In the genomic region with DNA sequence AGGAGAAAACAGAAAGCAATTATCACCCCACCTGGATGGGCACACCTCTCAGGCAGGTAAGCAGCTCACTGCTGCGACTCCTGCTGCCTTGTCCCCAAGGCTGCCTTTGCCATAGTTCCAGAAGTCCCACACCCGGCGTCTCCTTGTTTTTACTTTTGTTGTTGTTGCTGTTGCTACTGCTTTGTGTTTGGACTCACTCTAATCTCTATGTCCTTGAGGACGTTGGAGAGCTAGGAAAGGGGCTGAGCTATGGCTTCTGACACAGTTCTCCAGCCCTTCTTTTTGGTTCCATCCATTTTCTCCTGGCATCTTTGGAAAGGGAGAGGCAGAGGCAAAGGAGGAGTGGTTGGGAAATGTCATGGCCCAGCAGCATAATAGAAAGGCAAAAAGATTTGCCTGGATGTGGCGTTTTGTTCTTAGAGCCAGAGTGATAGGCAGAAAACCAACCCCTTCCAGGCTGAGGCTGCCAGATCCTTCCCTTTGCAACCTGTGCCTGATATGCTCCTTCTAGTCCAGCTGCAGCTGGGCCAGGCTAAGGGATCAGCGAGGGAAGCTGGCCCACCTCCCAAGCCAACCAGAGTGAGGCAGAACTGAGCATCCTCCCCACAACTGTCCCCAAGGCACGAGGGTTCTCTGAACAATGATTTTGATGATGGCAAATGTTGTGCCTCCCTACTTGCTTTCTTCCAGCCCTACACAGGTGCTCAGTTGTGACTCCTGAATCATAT, we compare ENCODE assay signal across 30 cellular contexts.
"Had no signal": no experiment of that assay in that cellular context is flagged by ENCODE, and none has a peak within 500 bp of the region (broad histone marks: within the 10 kb centered on the region; RNA-seq: fewer than 3 reads in every experiment).

No MANE protein-coding gene starts in this region.

- H3K36me3 ChIP-seq: SJCRH30, WERI-Rb-1 had no signal

- DNase-seq: activated CD4-positive, alpha-beta memory T cell treated with anti-CD3 and anti-CD28 coated beads, Interleukin-2, amount 10 ng/mL, durations not matched to agents 7 days and 5 days; activated CD4-positive, alpha-beta T cell treated with anti-CD3 and anti-CD28 coated beads for 1 hour; activated CD4-positive, alpha-beta T cell treated with anti-CD3 and anti-CD28 coated beads for 48 hours; activated CD4-positive, CD25-positive, alpha-beta regulatory T cell; activated CD8-positive, alpha-beta memory T cell treated with anti-CD3 and anti-CD28 coated beads for 24 hours; activated CD8-positive, alpha-beta memory T cell treated with anti-CD3 and anti-CD28 coated beads, Interleukin-2, amount 10 ng/mL, durations not matched to agents 7 days and 5 days; activated CD8-positive, alpha-beta memory T cell treated with anti-CD3 and anti-CD28 coated beads, Interleukin-2, amount 50 U/mL, for 48 hours; activated effector memory CD4-positive, alpha-beta T cell treated with Interleukin-2 at 50 U/mL for 16 hours; activated naive CD4-positive, alpha-beta T cell treated with anti-CD3 and anti-CD28 coated beads, Interleukin-2, amount 10 ng/mL, durations not matched to agents 7 days and 5 days; activated naive CD8-positive, alpha-beta T cell treated with anti-CD3 and anti-CD28 coated beads, Interleukin-2, amount 50 U/mL, for 24 hours; activated T-cell treated with anti-CD3 and anti-CD28 coated beads, Interleukin-2, amount 50 U/mL, for 48 hours; anterior cingulate cortex; NCI-H1092 treated with DMSO at 0.1 percent for 48 hours; NCI-H1436; NCI-H1694; NCI-H1930; NCI-H2081 treated with DMSO at 0.1 percent for 48 hours; NCI-H2171; NCI-H510A; NCI-H526; NCI-H82; NK-92 treated with Interleukin-12 subunit alpha and Interleukin-12 subunit beta, amount 100 ng/mL, for 24 hours; PC-9; SHP77; SJCRH30; T1000; WERI-Rb-1 had no signal

- ATAC-seq: activated CD8-positive, alpha-beta memory T cell treated with anti-CD3 and anti-CD28 coated beads, Interleukin-2, amount 10 ng/mL, durations not matched to agents 7 days and 5 days; activated naive CD8-positive, alpha-beta T cell treated with anti-CD3 and anti-CD28 coated beads, Interleukin-2, amount 50 U/mL, for 24 hours; K562 had no signal

- H3K4me3 ChIP-seq: K562, PC-9, SJCRH30, SK-N-MC had no signal

- H3K27me3 ChIP-seq: SJCRH30 had no signal

- H3K9me3 ChIP-seq: SJCRH30 had no signal

- FAIRE-seq: K562, RCC 7860 had no signal
